ENCODE assay signal across 33 cellular contexts in genomic region chr6:17021539-17021889, GRCh38.
DNase-seq lines count a peak whose midpoint lies in the region; ATAC-seq and TF ChIP-seq lines count a peak whose summit lies in the region.
"Had no signal": no experiment of that assay in that cellular context is flagged by ENCODE, and none has a peak within 500 bp of the region (broad histone marks: within the 10 kb centered on the region; RNA-seq: fewer than 3 reads in every experiment).

No MANE protein-coding gene starts in this region.

- H3K79me2 ChIP-seq in SK-N-SH (ENCODE audit: insufficient read depth): no peaks in the 10 kb centered on the region

- peaks cover 11% of the 10 kb centered on the region for H3F3A ChIP-seq in SK-N-SH (replicated peaks; ENCODE audit: insufficient read depth)

- no peak for TF ChIP-seq RAD21 in SK-N-SH (IDR thresholded peaks at IDR 0.05; ENCODE audit: low read length)

- CTCF ChIA-PET in AG04450 (lab: Charles Lee): interaction anchor here (0.6 to 0.8 kb wide), 3 partner anchors 9 to 1238 kb away, joined by 3 to 5 read pairs (median 3); no protein-coding TSS in a partner anchor
- CTCF ChIA-PET in SK-N-SH (lab: Yijun Ruan, JAX): no interaction called here

- H4K20me1 ChIP-seq in SK-N-SH (ENCODE audit: insufficient read depth): no peaks in the 10 kb centered on the region

- 75% methylated on average over 5 of the region's 5 CpGs for whole genome bisulfite sequencing in SK-N-SH (ENCODE audit: low lambda C conversion rate)

- H3K9me3 Mint-ChIP-seq in chondrocyte (ENCODE audit: low read depth) (peaks cover 8% of the 10 kb centered on the region), CD14-positive monocyte (peaks cover 2 to 27% (median 21%) of the 10 kb centered on the region in 7 donors)

- no peak overlapping the region for H3K4me3 ChIP-seq in AG04450 (ENCODE audit: low read depth, low read length)
- H3K4me3 ChIP-seq in SK-N-SH (ENCODE audit: low read depth in 2 of 2, low read length in 1 of 2): no peak overlapping the region
- no peak overlapping the region for H3K4me3 ChIP-seq in fibroblast of villous mesenchyme (ENCODE audit: low read depth, low read length)
- H3K4me3 ChIP-seq: cardiac muscle cell, colonic mucosa, gastroesophageal sphincter, SK-N-MC had no signal

- H3K27ac ChIP-seq in AG04450 (ENCODE audit: low read depth, low read length) (no peak overlapping the region), SK-N-SH (ENCODE audit: low read depth in 2 of 2, low read length in 1 of 2) (peak overlapping the region in 1 of 2 experiments; percentile 72; a peak in 2 of 4 replicates)
- H3K27ac ChIP-seq: cardiac muscle cell, colonic mucosa, gastroesophageal sphincter, SK-N-MC had no signal

- POLR2A ChIA-PET in AG04450 (lab: Yijun Ruan, JAX) (interaction anchor here (0.6 to 0.9 kb wide), 3 partner anchors 12 to 36 kb away, joined by 3 to 4 read pairs (median 3); no protein-coding TSS in a partner anchor), SK-N-SH (lab: Yijun Ruan, JAX) (no interaction called here)

- H2AFZ ChIP-seq in SK-N-SH (ENCODE audit: low read depth): 0 out of 2 replicates have a peak overlapping the region, but pooled peaks have one; percentile 42

- H3K36me3 Mint-ChIP-seq in chondrocyte (ENCODE audit: low read depth) (no peaks in the 10 kb centered on the region), CD14-positive monocyte (peaks cover 5 to 6% of the 10 kb centered on the region in 2 donors)
- H3K36me3 Mint-ChIP-seq: activated CD8-positive, alpha-beta memory T cell treated with anti-CD3 and anti-CD28 coated beads, Interleukin-2, amount 10 ng/mL, durations not matched to agents 7 days and 5 days; stimulated activated effector memory CD8-positive, alpha-beta T cell treated with anti-CD3 and anti-CD28 coated beads, Interleukin-12 subunit alpha, Interleukin-12 subunit beta, amount 100 ng/mL, for 72 hours; type B pancreatic cell had no signal

- H3K9me3 ChIP-seq in AG04450 (ENCODE audit: control insufficient read depth, insufficient read depth, low read length) (no peaks in the 10 kb centered on the region), SK-N-SH (no peaks in the 10 kb centered on the region)
- H3K9me3 ChIP-seq: colonic mucosa had no signal

- no peak overlapping the region for H3K4me2 ChIP-seq in SK-N-SH

- H3K9ac ChIP-seq in SK-N-SH: no peak overlapping the region

- ATAC-seq in HG03097 (IDR thresholded peaks at IDR 0.05; ENCODE audit: low FRiP score, unreplicated experiment) (no peak), GM21423 (IDR thresholded peaks at IDR 0.05; ENCODE audit: unreplicated experiment) (no peak), left lobe of liver (no peak)
- ATAC-seq: activated CD8-positive, alpha-beta memory T cell treated with anti-CD3 and anti-CD28 coated beads, Interleukin-2, amount 10 ng/mL, durations not matched to agents 7 days and 5 days; activated T-cell treated with anti-CD3 and anti-CD28 coated beads, Interleukin-2, amount 50 U/mL, for 4 hours; effector memory CD8-positive, alpha-beta T cell; gastroesophageal sphincter; left cardiac atrium; T-helper 17 cell had no signal

- no peaks in the 10 kb centered on the region for H3K9me2 ChIP-seq in SK-N-SH

- TF ChIP-seq EP300 in SK-N-SH (IDR thresholded peaks at IDR 0.05; ENCODE audit: borderline replicate concordance in 1 of 2, low read depth in 1 of 2, low read length in 1 of 2): no peak

- no peak for TF ChIP-seq CTCF in AG04450 (IDR thresholded peaks at IDR 0.05; ENCODE audit: low read depth, low read length)
- no peak for TF ChIP-seq CTCF in SK-N-SH (IDR thresholded peaks at IDR 0.05)
- no peak for TF ChIP-seq CTCF in chondrocyte (IDR thresholded peaks at IDR 0.05)
- no peak for TF ChIP-seq CTCF in fibroblast of villous mesenchyme (IDR thresholded peaks at IDR 0.05; ENCODE audit: insufficient read depth, low read depth, low read length)
- no peak for TF ChIP-seq CTCF in CD14-positive monocyte (IDR thresholded peaks at IDR 0.05)

- H3K4me3 Mint-ChIP-seq in chondrocyte (ENCODE audit: unreplicated experiment) (no peak overlapping the region), CD14-positive monocyte (no peak overlapping the region)
- H3K4me3 Mint-ChIP-seq: activated CD8-positive, alpha-beta memory T cell treated with anti-CD3 and anti-CD28 coated beads, Interleukin-2, amount 10 ng/mL, durations not matched to agents 7 days and 5 days; activated T-cell treated with anti-CD3 and anti-CD28 coated beads, Interleukin-2, amount 50 U/mL, for 4 hours; CD4-positive, alpha-beta T cell; effector memory CD8-positive, alpha-beta T cell; nephron; stimulated activated effector memory CD8-positive, alpha-beta T cell treated with anti-CD3 and anti-CD28 coated beads, Interleukin-12 subunit alpha, Interleukin-12 subunit beta, amount 100 ng/mL, for 72 hours; T-helper 17 cell; type B pancreatic cell had no signal

- H3K27me3 ChIP-seq in AG04450 (ENCODE audit: control insufficient read depth, insufficient read depth, low read length) (no peaks in the 10 kb centered on the region), SK-N-SH (ENCODE audit: insufficient read depth) (no peaks in the 10 kb centered on the region)
- H3K27me3 ChIP-seq: cardiac muscle cell, colonic mucosa, gastroesophageal sphincter had no signal

- DNase-seq in AG04450 (ENCODE audit: low read depth, low spot score) (peak; percentile 74), SK-N-SH (no peak), chondrocyte (ENCODE audit: low spot score) (no peak), fibroblast of villous mesenchyme (ENCODE audit: low read depth) (peak; percentile 51), CD14-positive monocyte (ENCODE audit: low spot score) (no peak), left lobe of liver (ENCODE audit: low spot score) (no peak)
- DNase-seq: 8988T; activated CD4-positive, alpha-beta T cell treated with anti-CD3 and anti-CD28 coated beads, Interleukin-2, amount 50 U/mL, for 4 hours; activated CD8-positive, alpha-beta memory T cell treated with anti-CD3 and anti-CD28 coated beads, Interleukin-2, amount 10 ng/mL, durations not matched to agents 7 days and 5 days; activated naive CD4-positive, alpha-beta T cell; activated T-cell treated with anti-CD3 and anti-CD28 coated beads, Interleukin-2, amount 50 U/mL, for 4 hours; AML-193; CD4-positive, alpha-beta T cell; colonic mucosa; DND-41; effector memory CD8-positive, alpha-beta T cell; erythroblast; hypothalamus; KBM-7; left cardiac atrium; NCI-H1105; NCI-H2029 treated with DMSO at 0.1 percent for 48 hours; NCI-H524 treated with DMSO at 0.1 percent for 48 hours; NK-92 treated with Interleukin-12 subunit alpha and Interleukin-12 subunit beta, amount 100 ng/mL, for 24 hours; T-helper 17 cell had no signal

- H3K27ac Mint-ChIP-seq in chondrocyte (ENCODE audit: unreplicated experiment): peak overlapping the region; percentile 72
- no peak overlapping the region for H3K27ac Mint-ChIP-seq in CD14-positive monocyte
- H3K27ac Mint-ChIP-seq: activated CD8-positive, alpha-beta memory T cell treated with anti-CD3 and anti-CD28 coated beads, Interleukin-2, amount 10 ng/mL, durations not matched to agents 7 days and 5 days; CD4-positive, alpha-beta T cell; effector memory CD8-positive, alpha-beta T cell; nephron; stimulated activated effector memory CD8-positive, alpha-beta T cell treated with anti-CD3 and anti-CD28 coated beads, Interleukin-12 subunit alpha, Interleukin-12 subunit beta, amount 100 ng/mL, for 72 hours; T-helper 17 cell; type B pancreatic cell had no signal

- no peaks in the 10 kb centered on the region for H3K27me3 Mint-ChIP-seq in chondrocyte (ENCODE audit: low read depth)
- H3K27me3 Mint-ChIP-seq in CD14-positive monocyte (ENCODE audit: low read depth in 3 of 3): peaks cover 0 to 63% (median 55%) of the 10 kb centered on the region in 3 donors
- H3K27me3 Mint-ChIP-seq: CD4-positive, alpha-beta T cell; T-helper 17 cell; type B pancreatic cell had no signal

- H3K36me3 ChIP-seq in SK-N-SH (replicated peaks in 1 of 2; ENCODE audit: control insufficient read depth in 1 of 2, insufficient read depth in 2 of 2, low read length in 1 of 2): no peaks in the 10 kb centered on the region
- H3K36me3 ChIP-seq: cardiac muscle cell, colonic mucosa, gastroesophageal sphincter had no signal

- 0 out of 4 replicates have a peak, but pooled peaks cover 0 to 3% of the 10 kb centered on the region in 2 experiments for H3K4me1 ChIP-seq in SK-N-SH (ENCODE audit: control insufficient read depth in 1 of 2, insufficient read depth in 2 of 2, low read depth in 1 of 2, low read length in 1 of 2)
- H3K4me1 ChIP-seq: colonic mucosa, gastroesophageal sphincter had no signal

- H3K4me1 Mint-ChIP-seq in chondrocyte (ENCODE audit: low read depth) (peaks cover 20% of the 10 kb centered on the region), CD14-positive monocyte (peaks cover 37% of the 10 kb centered on the region)
- H3K4me1 Mint-ChIP-seq: nephron; stimulated activated effector memory CD8-positive, alpha-beta T cell treated with anti-CD3 and anti-CD28 coated beads, Interleukin-12 subunit alpha, Interleukin-12 subunit beta, amount 100 ng/mL, for 72 hours; T-helper 17 cell had no signal

- intact Hi-C loops in CD14-positive monocyte (cut with micrococcal nuclease): no loop called here

TF ChIP-seq in SK-N-SH, 30 proteins besides CTCF, POLR2A, EP300 and RAD21:
- TF ChIP-seq CHD2 (IDR thresholded peaks at IDR 0.05; ENCODE audit: low read length, partially characterized antibody) (no peak), EZH2phosphoT487 (IDR thresholded peaks at IDR 0.05; ENCODE audit: borderline replicate concordance, low read depth) (no peak), TAF1 (IDR thresholded peaks at IDR 0.05; ENCODE audit: borderline replicate concordance, low read depth, low read length) (no peak), FOXM1 (IDR thresholded peaks at IDR 0.05; ENCODE audit: low read depth) (no peak), MEF2A (IDR thresholded peaks at IDR 0.05; ENCODE audit: borderline replicate concordance, low read depth) (no peak)

Comparison
In these comparisons a context has a peak if more than half of its experiments do, and no peak if none do; other contexts are left out.
1. DNase-seq: peak in AG04450 (single experiment) and fibroblast of villous mesenchyme (single experiment); none in SK-N-SH (single experiment), chondrocyte (single experiment), CD14-positive monocyte (single experiment) and left lobe of liver (single experiment).